Comparison of ENCODE assay signal across 18 cellular contexts in genomic region chr16:56245197-56245596, GRCh38. TPM values are rescaled to one million over a fixed set of nuclear protein-coding genes. Genes with fewer than 3 reads are reported as not detected.
DNase-seq lines count a peak whose midpoint lies in the region; FAIRE-seq and TF ChIP-seq lines count a peak whose summit lies in the region.
"Had no signal": no experiment of that assay in that cellular context is flagged by ENCODE, and none has a peak within 500 bp of the region (broad histone marks: within the 10 kb centered on the region; RNA-seq: fewer than 3 reads in every experiment).

No MANE protein-coding gene starts in this region.

- no peak for FAIRE-seq in HTR-8/SVneo (lab: Jason Lieb, UNC)
- FAIRE-seq in bronchial epithelial cell (lab: Jason Lieb, UNC): no peak

- H3K4me3 Mint-ChIP-seq in endodermal cell (no peak overlapping the region), Calu3 (ENCODE audit: low read depth, unreplicated experiment) (no peak overlapping the region)
- H3K4me3 Mint-ChIP-seq: CD14-positive monocyte, naive B cell had no signal

- DNase-seq in BE2C (peak; percentile 51), HTR-8/SVneo (ENCODE audit: insufficient read length, low spot score) (peak; percentile 26), bronchial epithelial cell (ENCODE audit: low read depth) (peak; percentile 65), mesendoderm (peak; percentile 40), endodermal cell (no peak), MM.1S (no peak), Calu3 (no peak), NCI-H524 (lab: John Stamatoyannopoulos, UW) (no peak)
- DNase-seq: effector CD8-positive, alpha-beta T cell; KG1; left lung; naive B cell; NCI-H146; stimulated activated CD4-positive, alpha-beta T cell treated with anti-CD3 and anti-CD28 coated beads, Interleukin-2, amount 100 ng/mL, for 48 hours; upper lobe of right lung had no signal

- no peak overlapping the region for H2BK15ac ChIP-seq in mesendoderm (replicated peaks; ENCODE audit: low read depth)

- no peak overlapping the region for H4K8ac ChIP-seq in mesendoderm (ENCODE audit: low read depth, low read length)

- H3K36me3 ChIP-seq in BE2C (peaks cover 34% of the 10 kb centered on the region), bronchial epithelial cell (ENCODE audit: control insufficient read depth, insufficient read depth, low read length) (no peaks in the 10 kb centered on the region), mesendoderm (ENCODE audit: control insufficient read depth, insufficient read depth, low read length) (no peaks in the 10 kb centered on the region), endodermal cell (ENCODE audit: control insufficient read depth, insufficient read depth, low read length) (no peaks in the 10 kb centered on the region), MM.1S (replicated peaks; ENCODE audit: insufficient read depth, low read length) (no peaks in the 10 kb centered on the region)
- H3K36me3 ChIP-seq: ascending aorta, left lung, upper lobe of right lung had no signal

- H3K4me2 ChIP-seq in mesendoderm (ENCODE audit: low read length): no peak overlapping the region
- no peak overlapping the region for H3K4me2 ChIP-seq in MM.1S (ENCODE audit: low read depth, low read length)

- no peak overlapping the region for H3K23ac ChIP-seq in mesendoderm (ENCODE audit: low read length)

- no peaks in the 10 kb centered on the region for H4K20me1 ChIP-seq in MM.1S (ENCODE audit: insufficient read depth, low read length)

- H3K79me2 ChIP-seq in mesendoderm (ENCODE audit: control insufficient read depth, insufficient read depth, low read length): no peaks in the 10 kb centered on the region
- no peaks in the 10 kb centered on the region for H3K79me2 ChIP-seq in MM.1S (ENCODE audit: low read length)

- no peak overlapping the region for H2AK5ac ChIP-seq in mesendoderm (ENCODE audit: low read length)

- BruUV-seq in Calu3 (replicated peaks; lab: Mats Ljungman, UMichigan): no TSS peak

- H3K56ac ChIP-seq in mesendoderm (ENCODE audit: low read length): no peak overlapping the region

- H3K4ac ChIP-seq in mesendoderm (ENCODE audit: low read depth, low read length): no peak overlapping the region

- H3K79me1 ChIP-seq in mesendoderm (ENCODE audit: low read length): no peaks in the 10 kb centered on the region

- no peak overlapping the region for H3K4me3 ChIP-seq in BE2C (ENCODE audit: low read depth, low read length)
- no peak overlapping the region for H3K4me3 ChIP-seq in bronchial epithelial cell (ENCODE audit: low read depth, low read length)
- H3K4me3 ChIP-seq in mesendoderm (ENCODE audit: low read length): no peak overlapping the region
- no peak overlapping the region for H3K4me3 ChIP-seq in endodermal cell (ENCODE audit: low read length)
- no peak overlapping the region for H3K4me3 ChIP-seq in MM.1S (ENCODE audit: low read length)
- H3K4me3 ChIP-seq: ascending aorta, left lung, upper lobe of right lung had no signal

- H3K9me3 Mint-ChIP-seq in endodermal cell (no peaks in the 10 kb centered on the region), Calu3 (ENCODE audit: low read depth, unreplicated experiment) (peaks cover 3% of the 10 kb centered on the region)

- TF ChIP-seq CTCF in BE2C (IDR thresholded peaks at IDR 0.05; ENCODE audit: low read depth, low read length) (no peak), bronchial epithelial cell (IDR thresholded peaks at IDR 0.05; ENCODE audit: insufficient read depth, low read length, severe bottlenecking) (no peak), endodermal cell (conservative IDR thresholded peaks at IDR 0.05) (no peak), MM.1S (IDR thresholded peaks at IDR 0.05; ENCODE audit: low read length) (no peak), Calu3 (IDR thresholded peaks at IDR 0.05; ENCODE audit: unreplicated experiment) (no peak)

- H4K5ac ChIP-seq in mesendoderm (ENCODE audit: low read length): no peak overlapping the region

- H3K27ac Mint-ChIP-seq in endodermal cell (no peak overlapping the region), Calu3 (ENCODE audit: unreplicated experiment) (no peak overlapping the region)
- H3K27ac Mint-ChIP-seq: CD14-positive monocyte, naive B cell had no signal

- H3K4me1 ChIP-seq in BE2C (peaks cover 30% of the 10 kb centered on the region), mesendoderm (ENCODE audit: control insufficient read depth, low read depth, low read length) (no peaks in the 10 kb centered on the region), endodermal cell (ENCODE audit: control insufficient read depth, insufficient read depth, low read length) (no peaks in the 10 kb centered on the region), MM.1S (ENCODE audit: low read length) (no peaks in the 10 kb centered on the region)
- H3K4me1 ChIP-seq: ascending aorta, left lung, upper lobe of right lung had no signal

- CTCF ChIA-PET in Calu3 (lab: Charles Lee): no interaction called here

- no CpG with 5 or more reads among the region's 6 CpGs for WGBS in mesendoderm (ENCODE audit: extremely low coverage, insufficient coverage, low lambda C conversion rate)
- 85 to 90% methylated on average over 6 of the region's 6 CpGs for WGBS in endodermal cell (ENCODE audit: insufficient coverage in 1 of 2, insufficient read length in 1 of 2), 2 experiments

- no peaks in the 10 kb centered on the region for H3K27me3 Mint-ChIP-seq in endodermal cell (ENCODE audit: insufficient read depth)
- peaks cover 56% of the 10 kb centered on the region for H3K27me3 Mint-ChIP-seq in Calu3 (ENCODE audit: unreplicated experiment)

- no peaks in the 10 kb centered on the region for H3K9me3 ChIP-seq in BE2C
- no peaks in the 10 kb centered on the region for H3K9me3 ChIP-seq in endodermal cell (ENCODE audit: control insufficient read depth, low read length)
- H3K9me3 ChIP-seq in MM.1S (replicated peaks; ENCODE audit: insufficient read depth, low read length): no peaks in the 10 kb centered on the region
- H3K9me3 ChIP-seq: ascending aorta, left lung, upper lobe of right lung had no signal

- H3K27ac ChIP-seq in mesendoderm (ENCODE audit: low read depth, low read length): no peak overlapping the region
- H3K27ac ChIP-seq in endodermal cell (ENCODE audit: low read depth, low read length): no peak overlapping the region
- no peak overlapping the region for H3K27ac ChIP-seq in MM.1S (ENCODE audit: low read length)
- H3K27ac ChIP-seq: ascending aorta, left lung, upper lobe of right lung had no signal

- no peaks in the 10 kb centered on the region for H3F3A ChIP-seq in MM.1S (ENCODE audit: insufficient read depth, low read length)

- no peaks in the 10 kb centered on the region for H3K9me2 ChIP-seq in MM.1S (replicated peaks; ENCODE audit: insufficient read depth, low read length)

- H2BK120ac ChIP-seq in mesendoderm (ENCODE audit: low read depth, low read length): no peak overlapping the region

- intact Hi-C loops in Calu3 (cut with micrococcal nuclease; ENCODE audit: unreplicated experiment): loop anchor here (5.0 kb wide), 1 partner anchor 72 kb away; no protein-coding TSS in a partner anchor

- no peak overlapping the region for H2AFZ ChIP-seq in MM.1S (ENCODE audit: low read length)

- H3K4me1 Mint-ChIP-seq in endodermal cell (no peaks in the 10 kb centered on the region), Calu3 (ENCODE audit: low read depth, unreplicated experiment) (no peaks in the 10 kb centered on the region)
- H3K4me1 Mint-ChIP-seq: CD14-positive monocyte, naive B cell had no signal

- no peak overlapping the region for H2BK5ac ChIP-seq in mesendoderm (ENCODE audit: low read length)

- no peaks in the 10 kb centered on the region for H3K36me3 Mint-ChIP-seq in endodermal cell (ENCODE audit: low read depth)
- H3K36me3 Mint-ChIP-seq in Calu3 (ENCODE audit: insufficient read depth, unreplicated experiment): no peaks in the 10 kb centered on the region
- H3K36me3 Mint-ChIP-seq: CD14-positive monocyte, naive B cell had no signal

- no peak overlapping the region for H3K18ac ChIP-seq in mesendoderm (ENCODE audit: low read length)

- no peak overlapping the region for H3K9ac ChIP-seq in mesendoderm (ENCODE audit: low read length)
- H3K9ac ChIP-seq in endodermal cell (ENCODE audit: extremely low read depth, low read length, poor library complexity, severe bottlenecking): no peak overlapping the region
- no peak overlapping the region for H3K9ac ChIP-seq in MM.1S (ENCODE audit: low read length)

- H3K27me3 ChIP-seq in BE2C: no peaks in the 10 kb centered on the region
- H3K27me3 ChIP-seq in bronchial epithelial cell (ENCODE audit: control insufficient read depth, insufficient read depth, low read length): no peaks in the 10 kb centered on the region
- H3K27me3 ChIP-seq in mesendoderm (ENCODE audit: insufficient read depth, low read length, poor library complexity): no peaks in the 10 kb centered on the region
- H3K27me3 ChIP-seq in endodermal cell (ENCODE audit: control insufficient read depth, insufficient read depth, low read length, poor library complexity, severe bottlenecking): no peaks in the 10 kb centered on the region
- H3K27me3 ChIP-seq in MM.1S (replicated peaks; ENCODE audit: insufficient read depth, low read length): no peaks in the 10 kb centered on the region
- H3K27me3 ChIP-seq: ascending aorta, left lung, upper lobe of right lung had no signal

RNA-seq across cellular contexts. Expression of gene GNAO1, which starts 53.9 kb away (rescaled TPM):
- polyA plus RNA-seq in BE2C (2012; ENCODE audit: insufficient read depth, insufficient read length, low read depth): 116 TPM
- under 0.01 TPM in 1 of 2 replicates, not detected in the other for total RNA-seq in bronchial epithelial cell
- 3.1 TPM for polyA plus RNA-seq in mesendoderm (2013, experiment 1 of 2)
- polyA plus RNA-seq in mesendoderm (2013, experiment 2 of 2): 3.2 TPM
- 1 to 10 TPM; 2.7 to 7.1 TPM for total RNA-seq in endodermal cell
- polyA plus RNA-seq in endodermal cell (2013, experiment 1 of 2): 7.8 TPM
- 6.5 TPM for polyA plus RNA-seq in endodermal cell (2013, experiment 2 of 2)
- total RNA-seq in Calu3 (2022): 0.17 TPM in 1 of 2 replicates, not detected in the other
- total RNA-seq: pulmonary artery endothelial cell had no signal
- polyA plus RNA-seq: CD14-positive monocyte had no signal

Comparison
In these comparisons a context has a peak if more than half of its experiments do, and no peak if none do; other contexts are left out.
1. DNase-seq: peak in BE2C (single experiment), HTR-8/SVneo (single experiment), bronchial epithelial cell (single experiment) and mesendoderm (single experiment); none in endodermal cell (single experiment), MM.1S (single experiment), Calu3 (single experiment) and NCI-H524 (0 of 2).